18 cellular contexts compared by ENCODE assay signal in genomic region chr15:51965691-51966090, GRCh38.
"Had no signal": no experiment of that assay in that cellular context is flagged by ENCODE, and none has a peak within 500 bp of the region (broad histone marks: within the 10 kb centered on the region; RNA-seq: fewer than 3 reads in every experiment).

No MANE protein-coding gene starts in this region.

- H3K4me3 Mint-ChIP-seq: type B pancreatic cell had no signal

- H3K27ac ChIP-seq: dorsolateral prefrontal cortex, heart left ventricle, neutrophil, right atrium auricular region, suprapubic skin, thyroid gland had no signal

- H3K9me3 ChIP-seq: thyroid gland had no signal

- ATAC-seq: heart left ventricle; naive thymus-derived CD4-positive, alpha-beta T cell had no signal

- H3K4me2 ChIP-seq: smooth muscle cell had no signal

- H3K27me3 Mint-ChIP-seq: naive thymus-derived CD4-positive, alpha-beta T cell; type B pancreatic cell had no signal

- DNase-seq: cortex of kidney; dorsolateral prefrontal cortex; effector CD8-positive, alpha-beta T cell; heart left ventricle; hypothalamus; kidney glomerular epithelial cell; naive thymus-derived CD4-positive, alpha-beta T cell; stimulated activated CD4-positive, alpha-beta T cell treated with anti-CD3 and anti-CD28 coated beads, Interleukin-2, amount 100 ng/mL, for 48 hours; stimulated activated naive CD4-positive, alpha-beta T cell treated with Interleukin-2 at 50 U/mL for 16 hours; thyroid gland had no signal

- FAIRE-seq: frontal cortex, islet of Langerhans, urothelium cell line had no signal

- H3K27me3 ChIP-seq: dorsolateral prefrontal cortex, heart left ventricle, neutrophil, right atrium auricular region, suprapubic skin, thyroid gland had no signal

- H3K27ac Mint-ChIP-seq: type B pancreatic cell had no signal

- H3K4me3 ChIP-seq: dorsolateral prefrontal cortex, heart left ventricle, right atrium auricular region, smooth muscle cell, suprapubic skin, thyroid gland had no signal
